In genomic region chr11:69189059-69189458, GRCh38 we compare ENCODE assay signal across 3 cellular contexts.
A peak's percentile ranks its signal among the peaks of the same experiment; 100 is the strongest.
TF ChIP-seq lines count a peak whose summit lies in the region.

No MANE protein-coding gene starts in this region.

TF ChIP-seq in HEK293, 187 proteins besides CTCF, POLR2A, EP300 and RAD21:
- TF ChIP-seq ZNF513 (tag by site-specific recombination; IDR thresholded peaks at IDR 0.05) (peak; percentile 90), ZNF350 (tag by site-specific recombination; IDR thresholded peaks at IDR 0.05) (no peak)

TF ChIP-seq in GM12878, 131 proteins besides CTCF, POLR2A, EP300 and RAD21:
- TF ChIP-seq E2F4 (IDR thresholded peaks at IDR 0.05; ENCODE audit: low read depth, low read length) (no peak), TAF1 (IDR thresholded peaks at IDR 0.05; ENCODE audit: borderline replicate concordance, low read depth, low read length) (no peak), TBL1XR1 (IDR thresholded peaks at IDR 0.05; ENCODE audit: low read depth, low read length) (no peak), CBX5 (IDR thresholded peaks at IDR 0.05; ENCODE audit: low read depth) (no peak), POU2F2 (IDR thresholded peaks at IDR 0.05; ENCODE audit: borderline replicate concordance, low read depth, low read length) (no peak), MYC (IDR thresholded peaks at IDR 0.05; ENCODE audit: insufficient read depth, insufficient read length, insufficient replicate concordance, low read length, severe bottlenecking) (no peak), BCLAF1 (IDR thresholded peaks at IDR 0.05) (no peak), SP1 (IDR thresholded peaks at IDR 0.05; ENCODE audit: low read depth, low read length) (no peak), KAT2A (conservative IDR thresholded peaks at IDR 0.05; ENCODE audit: control insufficient read depth, low read depth, low read length) (no peak)

TF ChIP-seq in H1, 55 proteins besides CTCF, POLR2A, EP300 and RAD21:
- TF ChIP-seq SRF (IDR thresholded peaks at IDR 0.05; ENCODE audit: low read depth, low read length) (no peak), KDM1A (IDR thresholded peaks at IDR 0.05; ENCODE audit: borderline replicate concordance, low read length) (no peak), YY1 (IDR thresholded peaks at IDR 0.05; ENCODE audit: low read depth, low read length) (no peak), BRCA1 (IDR thresholded peaks at IDR 0.05; ENCODE audit: low read depth, low read length) (no peak), FOSL1 (IDR thresholded peaks at IDR 0.05; ENCODE audit: insufficient read depth, low read depth, low read length) (no peak), CBX5 (IDR thresholded peaks at IDR 0.05; ENCODE audit: low read depth, low read length) (no peak), HDAC2 (IDR thresholded peaks at IDR 0.05; ENCODE audit: borderline replicate concordance in 1 of 2, low read depth in 2 of 2, low read length in 2 of 2) (no peak), HDAC6 (IDR thresholded peaks at IDR 0.05; ENCODE audit: low read depth, low read length) (no peak), GTF2F1 (IDR thresholded peaks at IDR 0.05; ENCODE audit: borderline replicate concordance, low read depth, low read length) (no peak), CBX8 (IDR thresholded peaks at IDR 0.05; ENCODE audit: borderline replicate concordance, low read depth, low read length) (no peak), SP2 (IDR thresholded peaks at IDR 0.05; ENCODE audit: low read length) (no peak), NANOG (IDR thresholded peaks at IDR 0.05; ENCODE audit: insufficient read depth, low read depth, low read length, poor library complexity, severe bottlenecking) (no peak), CREB1 (IDR thresholded peaks at IDR 0.05) (no peak), KDM5A (IDR thresholded peaks at IDR 0.05; ENCODE audit: low read length) (no peak), TCF12 (IDR thresholded peaks at IDR 0.05; ENCODE audit: low read depth, low read length) (no peak)
